Comparison of ENCODE assay signal across 15 cellular contexts in the genomic region with DNA sequence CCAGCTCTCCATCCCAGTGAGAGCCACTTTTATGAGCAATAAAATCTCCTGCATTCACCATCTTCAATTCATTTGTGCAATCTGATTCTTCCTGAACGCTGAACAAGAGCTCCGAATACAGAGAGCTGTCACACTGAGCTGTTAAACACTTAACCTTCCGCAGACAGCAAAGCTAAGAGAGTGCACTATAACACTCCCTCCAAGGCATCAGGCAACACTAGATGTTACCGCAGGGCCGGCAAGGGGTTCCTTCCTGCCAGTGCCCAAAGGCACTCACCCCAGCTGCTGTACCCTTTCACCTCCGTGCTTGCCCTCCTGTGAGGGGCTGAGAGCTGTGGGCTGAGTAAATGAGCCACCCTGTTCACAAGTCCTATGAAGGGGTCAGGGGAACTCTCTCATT.
"Had no signal": no experiment of that assay in that cellular context is flagged by ENCODE, and none has a peak within 500 bp of the region (broad histone marks: within the 10 kb centered on the region; RNA-seq: fewer than 3 reads in every experiment).

No MANE protein-coding gene starts in this region.

- DNase-seq: activated CD4-positive, alpha-beta memory T cell treated with anti-CD3 and anti-CD28 coated beads for 36 hours; activated CD4-positive, alpha-beta T cell treated with anti-CD3 and anti-CD28 coated beads for 1 hour; activated gamma-delta T cell; activated naive CD8-positive, alpha-beta T cell treated with anti-CD3 and anti-CD28 coated beads for 36 hours; activated T-cell treated with anti-CD3 and anti-CD28 coated beads, Interleukin-2, amount 50 U/mL, for 48 hours; brain microvascular endothelial cell; hippocampal formation; mammary epithelial cell; mucosa of descending colon; naive thymus-derived CD8-positive, alpha-beta T cell; stimulated activated CD4-positive, alpha-beta T cell treated with anti-CD3 and anti-CD28 coated beads, Interleukin-12 subunit alpha, Interleukin-12 subunit beta, amount 100 ng/mL, for 4 hours; stimulated activated naive CD4-positive, alpha-beta T cell treated with Interleukin-2 at 50 U/mL for 16 hours; trophoblast cell had no signal

- H3K9me3 ChIP-seq: mucosa of descending colon had no signal

- H3K4me3 ChIP-seq: mucosa of descending colon had no signal

- ATAC-seq: esophagus mucosa; mucosa of descending colon; naive thymus-derived CD8-positive, alpha-beta T cell; sciatic nerve had no signal

- H3K36me3 ChIP-seq: brain microvascular endothelial cell had no signal

- H3K27ac ChIP-seq: brain microvascular endothelial cell had no signal

- H3K27me3 ChIP-seq: brain microvascular endothelial cell had no signal
